In genomic region chr4:83084956-83085355, GRCh38 we compare ENCODE assay signal across 2 cellular contexts. TPM values are rescaled to one million over a fixed set of nuclear protein-coding genes. Genes with fewer than 3 reads are reported as not detected.
"Had no signal": no experiment of that assay in that cellular context is flagged by ENCODE, and none has a peak within 500 bp of the region (broad histone marks: within the 10 kb centered on the region; RNA-seq: fewer than 3 reads in every experiment).

No MANE protein-coding gene starts in this region.

RNA-seq across cellular contexts. Expression of gene PLAC8, which starts 29.6 kb away (rescaled TPM):
- total RNA-seq: chondrocyte had no signal
- polyA plus RNA-seq: neural cell had no signal
